Comparison of ENCODE assay signal across 2 cellular contexts in genomic region chr7:114929570-114929969, GRCh38.
TF ChIP-seq lines count a peak whose summit lies in the region.

No MANE protein-coding gene starts in this region.

TF ChIP-seq in IMR-90, 13 proteins besides CTCF, POLR2A, EP300 and RAD21:
- TF ChIP-seq MAZ (IDR thresholded peaks at IDR 0.05; ENCODE audit: borderline replicate concordance, low read depth, low read length) (no peak), BHLHE40 (IDR thresholded peaks at IDR 0.05; ENCODE audit: low read depth, low read length) (no peak), MAFK (IDR thresholded peaks at IDR 0.05; ENCODE audit: low read depth, low read length) (no peak), ELK1 (IDR thresholded peaks at IDR 0.05; ENCODE audit: borderline replicate concordance, low read depth, low read length) (no peak), RCOR1 (IDR thresholded peaks at IDR 0.05; ENCODE audit: insufficient replicate concordance, low read length) (no peak), SMC3 (IDR thresholded peaks at IDR 0.05; ENCODE audit: low read depth, low read length) (no peak), USF2 (IDR thresholded peaks at IDR 0.05; ENCODE audit: low read depth, low read length) (no peak), CHD1 (IDR thresholded peaks at IDR 0.05; ENCODE audit: low read depth, low read length) (no peak), MXI1 (IDR thresholded peaks at IDR 0.05; ENCODE audit: borderline replicate concordance, low read depth, low read length) (no peak), FOS (IDR thresholded peaks at IDR 0.05; ENCODE audit: low read depth, low read length) (no peak), NFE2L2 (IDR thresholded peaks at IDR 0.05; ENCODE audit: low read depth, low read length) (no peak), RFX5 (IDR thresholded peaks at IDR 0.05; ENCODE audit: low read depth, low read length) (no peak), CEBPB (IDR thresholded peaks at IDR 0.05; ENCODE audit: low read depth, low read length) (no peak)

TF ChIP-seq in SK-N-SH, 30 proteins besides CTCF, POLR2A, EP300 and RAD21:
- no peak for TF ChIP-seq MAX (IDR thresholded peaks at IDR 0.05; ENCODE audit: low read depth)
- no peak for TF ChIP-seq TEAD4 (IDR thresholded peaks at IDR 0.05; ENCODE audit: borderline replicate concordance, insufficient read depth)
- no peak for TF ChIP-seq IRF3 (IDR thresholded peaks at IDR 0.05; ENCODE audit: low read depth, low read length)
- no peak for TF ChIP-seq FOXM1 (IDR thresholded peaks at IDR 0.05; ENCODE audit: low read depth)
- no peak for TF ChIP-seq REST (IDR thresholded peaks at IDR 0.05; ENCODE audit: low read depth, low read length)
- no peak for TF ChIP-seq GABPA (IDR thresholded peaks at IDR 0.05; ENCODE audit: low read depth)
- TF ChIP-seq SIN3A (IDR thresholded peaks at IDR 0.05; ENCODE audit: borderline replicate concordance, low read depth, low read length), result no peak
- no peak for TF ChIP-seq MXI1 (IDR thresholded peaks at IDR 0.05; ENCODE audit: low read depth, low read length)
- TF ChIP-seq RFX5 (IDR thresholded peaks at IDR 0.05; ENCODE audit: low read length), result no peak
- no peak for TF ChIP-seq FOSL2 (IDR thresholded peaks at IDR 0.05; ENCODE audit: borderline replicate concordance, low read depth)
- TF ChIP-seq PBX3 (IDR thresholded peaks at IDR 0.05), result no peak
- TF ChIP-seq POLR2AphosphoS5 (IDR thresholded peaks at IDR 0.05; ENCODE audit: low read depth, low read length), result no peak
- TF ChIP-seq MEF2A (IDR thresholded peaks at IDR 0.05; ENCODE audit: borderline replicate concordance, low read depth), result no peak
